13 cellular contexts compared by ENCODE assay signal in the genomic region with DNA sequence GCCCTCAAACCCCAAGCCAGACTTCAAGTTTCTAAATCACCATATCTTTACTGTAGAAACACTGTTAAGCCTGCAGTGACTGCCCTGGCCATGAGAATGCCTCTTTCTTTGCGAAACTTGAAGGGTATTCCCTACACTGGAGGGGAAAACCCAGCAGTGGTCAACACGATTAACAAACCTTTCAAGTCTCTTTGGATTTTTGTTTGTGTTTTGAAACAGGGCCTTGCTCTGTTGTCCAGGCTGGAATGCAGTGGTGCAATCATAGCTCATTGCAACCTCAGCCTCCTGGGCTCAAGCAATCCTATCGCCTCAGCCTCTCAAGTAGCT. TPM values are rescaled to one million over a fixed set of nuclear protein-coding genes. Genes with fewer than 3 reads are reported as not detected.
DNase-seq lines count a peak whose midpoint lies in the region; ATAC-seq, FAIRE-seq and TF ChIP-seq lines count a peak whose summit lies in the region.
"Had no signal": no experiment of that assay in that cellular context is flagged by ENCODE, and none has a peak within 500 bp of the region (broad histone marks: within the 10 kb centered on the region; RNA-seq: fewer than 3 reads in every experiment).

No MANE protein-coding gene starts in this region.

- peak; percentile 40 for ATAC-seq in HepG2
- no peak for ATAC-seq in right lobe of liver
- peak; percentile 66 for ATAC-seq in HG02840 (IDR thresholded peaks at IDR 0.05; ENCODE audit: low FRiP score, unreplicated experiment)

- FAIRE-seq in HepG2 (lab: Jason Lieb, UNC), result no peak

- no peaks in the 10 kb centered on the region for H4K20me1 ChIP-seq in HepG2 (ENCODE audit: insufficient read depth, low read length)

- H3K27me3 ChIP-seq in HepG2 (ENCODE audit: control insufficient read depth in 1 of 2, insufficient read depth in 2 of 2, low read length in 2 of 2) (no peaks in the 10 kb centered on the region), right lobe of liver (no peaks in the 10 kb centered on the region), adipocyte (replicated peaks; ENCODE audit: control insufficient read depth, insufficient read depth, low read length) (no peaks in the 10 kb centered on the region), uterus (no peaks in the 10 kb centered on the region), ovary (no peaks in the 10 kb centered on the region)
- H3K27me3 ChIP-seq: colonic mucosa had no signal

- H3K27ac ChIP-seq in HepG2 (ENCODE audit: extremely low read length, insufficient read depth, low read length) (no peak overlapping the region), right lobe of liver (peak overlapping the region in 1 of 3 donors; percentile 17), uterus (peak overlapping the region; percentile 51 to 71), ovary (no peak overlapping the region)
- H3K27ac ChIP-seq: colonic mucosa, HL-60 had no signal

- TF ChIP-seq EP300 in HepG2 (IDR thresholded peaks at IDR 0.05; ENCODE audit: low read depth in 2 of 2, low read length in 2 of 2) (no peak), HepG2 (CRISPR knock-in tag; IDR thresholded peaks at IDR 0.05; ENCODE audit: borderline replicate concordance) (no peak), ovary (IDR thresholded peaks at IDR 0.05) (no peak)

- H3K4me3 ChIP-seq in HepG2 (replicated peaks in 1 of 3; ENCODE audit: insufficient read depth in 1 of 3, low read depth in 2 of 3, low read length in 3 of 3) (no peak overlapping the region), right lobe of liver (no peak overlapping the region), adipocyte (ENCODE audit: low read length) (no peak overlapping the region), uterus (no peak overlapping the region), ovary (no peak overlapping the region)
- H3K4me3 ChIP-seq: colonic mucosa had no signal

- no peak overlapping the region; the same call in 1 of the 2 replicates for H3K4me2 ChIP-seq in HepG2 (ENCODE audit: low read depth, low read length)

- no TSS peak for BruUV-seq in HepG2 (replicated peaks; lab: Mats Ljungman, UMichigan)

- H3K4me1 ChIP-seq in HepG2 (ENCODE audit: insufficient read depth, low read length) (peaks cover 21% of the 10 kb centered on the region), right lobe of liver (peaks cover 0 to 9% (median 2%) of the 10 kb centered on the region in 4 donors), adipocyte (ENCODE audit: control insufficient read depth, insufficient read depth, low read length) (peaks cover under 1% of the 10 kb centered on the region), uterus (no peaks in the 10 kb centered on the region), ovary (ENCODE audit: insufficient read depth) (no peaks in the 10 kb centered on the region)
- H3K4me1 ChIP-seq: colonic mucosa had no signal

- TF ChIP-seq CTCF in HepG2 (CRISPR knock-in tag; IDR thresholded peaks at IDR 0.05) (no peak), right lobe of liver (IDR thresholded peaks at IDR 0.05) (no peak), uterus (IDR thresholded peaks at IDR 0.05) (no peak), ovary (IDR thresholded peaks at IDR 0.05) (no peak)

- TF ChIP-seq RAD21 in HepG2 (CRISPR knock-in tag; IDR thresholded peaks at IDR 0.05), result no peak

- H3K36me3 ChIP-seq in HepG2 (replicated peaks in 1 of 2; ENCODE audit: control insufficient read depth in 1 of 2, insufficient read depth in 2 of 2, low read length in 2 of 2) (no peaks in the 10 kb centered on the region), right lobe of liver (no peaks in the 10 kb centered on the region), adipocyte (ENCODE audit: control insufficient read depth, insufficient read depth, low read length, severe bottlenecking) (no peaks in the 10 kb centered on the region), uterus (no peaks in the 10 kb centered on the region), ovary (no peaks in the 10 kb centered on the region)
- H3K36me3 ChIP-seq: colonic mucosa had no signal

- TF ChIP-seq POLR2A in HepG2 (IDR thresholded peaks at IDR 0.05; ENCODE audit: insufficient read depth in 1 of 2, low read depth in 2 of 2, low read length in 2 of 2), result no peak
- TF ChIP-seq POLR2A in right lobe of liver (IDR thresholded peaks at IDR 0.05), result no peak
- TF ChIP-seq POLR2A in uterus (IDR thresholded peaks at IDR 0.05), result no peak
- TF ChIP-seq POLR2A in ovary (IDR thresholded peaks at IDR 0.05), result no peak

- no peaks in the 10 kb centered on the region for H3K79me2 ChIP-seq in HepG2 (ENCODE audit: insufficient read depth, low read length)

- in situ Hi-C loops in HepG2 (cut with HindIII; ENCODE audit: extremely low pct_ligation_motif_present, low pct_unique_long_range_greater_than_20kb), result loop anchor here (25.0 kb wide), 1 partner anchor 579 kb away; no protein-coding TSS in a partner anchor

- POLR2A ChIA-PET in HepG2 (lab: Yijun Ruan, JAX), result interaction anchor here (1.3 kb wide), 1 partner anchor 17 kb away, joined by 7 read pairs; the partner anchor contains the start of gene POMP

- H3K9me3 ChIP-seq in HepG2 (ENCODE audit: low read length) (no peaks in the 10 kb centered on the region), right lobe of liver (no peaks in the 10 kb centered on the region), adipocyte (ENCODE audit: control insufficient read depth, low read length) (no peaks in the 10 kb centered on the region), uterus (no peaks in the 10 kb centered on the region), ovary (no peaks in the 10 kb centered on the region)
- H3K9me3 ChIP-seq: colonic mucosa had no signal

- CTCF ChIA-PET in HepG2 (lab: Yijun Ruan, JAX; ENCODE audit: low intra/inter-chr PET ratio, low total read pairs), result no interaction called here

- H3K9ac ChIP-seq in HepG2 (ENCODE audit: insufficient read depth, low read depth, low read length) (no peak overlapping the region), adipocyte (ENCODE audit: low read length) (no peak overlapping the region)

- DNase-seq in HepG2 (ENCODE audit: low spot score) (peak; percentile 10), right lobe of liver (no peak), adipocyte (ENCODE audit: low read depth) (peak; percentile 53), uterus (no peak), NCI-H1930 (lab: John Stamatoyannopoulos, UW) (no peak), T1000 (lab: John Stamatoyannopoulos, UW) (no peak), ovary (no peak)
- DNase-seq: activated T-cell treated with anti-CD3 and anti-CD28 coated beads for 4 hours, colonic mucosa, GF-D8, NCI-H2107 had no signal

- intact Hi-C loops in HepG2 (cut with micrococcal nuclease; ENCODE audit: unreplicated experiment), result no loop called here
- intact Hi-C loops in right lobe of liver (cut with DNase I), result no loop called here
- intact Hi-C loops in uterus (cut with DNase I; ENCODE audit: low total_unique reads), result no loop called here
- intact Hi-C loops in ovary (cut with DNase I), result no loop called here

- WGBS in HepG2 (ENCODE audit: low lambda C conversion rate), result 6% methylated on average over 2 of the region's 3 CpGs
- WGBS in right lobe of liver (ENCODE audit: insufficient coverage, low coverage, low lambda C conversion rate, missing lambda C conversion rate), result 37% methylated on average over 3 of the region's 3 CpGs
- 61 to 85% (median 74%) methylated on average over 3 of the region's 3 CpGs for WGBS in ovary, 3 donors

- H2AFZ ChIP-seq in HepG2 (ENCODE audit: low read length), result no peak overlapping the region

RNA-seq across cellular contexts. Expression of gene POMP, which starts 17.4 kb away (rescaled TPM):
- total RNA-seq in HepG2 (2016; rRNA removed; fragmentation: Illumina TruSeq; extraction: Trizol) (118 and 183 TPM in 2 replicates), right lobe of liver (10 to 100 TPM; 31.8 to 60.6 (median 50.2) TPM), uterus (10 to 100 TPM in 3 of 4 donors, 1 to 10 TPM in 1; 3.8 to 39.5 (median 23.7) TPM), ovary (10 to 100 TPM; 28.5 to 41.5 (median 31.6) TPM)
- total RNA-seq in HepG2 (2016; cell fraction: cytosol; rRNA removed; fragmentation: Illumina TruSeq; extraction: Trizol; ENCODE audit: low read depth), result 37.3 and 37.5 TPM in 2 replicates
- total RNA-seq in HepG2 (2016; cell fraction: insoluble cytoplasmic fraction; rRNA removed; fragmentation: Illumina TruSeq; extraction: Trizol), result 124 and 193 TPM in 2 replicates
- total RNA-seq in HepG2 (2016; cell fraction: membrane; rRNA removed; fragmentation: Illumina TruSeq; extraction: Trizol), result 33.5 and 35.4 TPM in 2 replicates
- total RNA-seq in HepG2 (2016; cell fraction: nucleus; rRNA removed; fragmentation: Illumina TruSeq; extraction: Trizol), result 39.2 and 40.4 TPM in 2 replicates
- polyA plus RNA-seq in HepG2 (2011; rRNA removed) (23.2 and 30.6 TPM in 2 replicates), ovary (10 to 100 TPM; 34.2 to 53.8 TPM)
- 12.7 and 21.8 TPM in 2 replicates for polyA plus RNA-seq in HepG2 (2011; cell fraction: cytosol; rRNA removed)
- 3.1 and 5.2 TPM in 2 replicates for polyA plus RNA-seq in HepG2 (2011; cell fraction: nucleus; rRNA removed)
- polyA plus RNA-seq in HepG2 (2012), result 60.1 and 106 TPM in 2 replicates
- 38.0 and 44.3 TPM in 2 replicates for polyA plus RNA-seq in HepG2 (2016; cell fraction: cytosol; fragmentation: Illumina TruSeq; extraction: Trizol; ENCODE audit: low read depth)
- 162 and 180 TPM in 2 replicates for polyA plus RNA-seq in HepG2 (2016; cell fraction: insoluble cytoplasmic fraction; fragmentation: Illumina TruSeq; extraction: Trizol; ENCODE audit: low read depth)
- polyA plus RNA-seq in HepG2 (2016; cell fraction: membrane; fragmentation: Illumina TruSeq; extraction: Trizol; ENCODE audit: low read depth), result 27.8 and 29.2 TPM in 2 replicates
- 59.8 and 63.8 TPM in 2 replicates for polyA plus RNA-seq in HepG2 (2016; cell fraction: nucleus; fragmentation: Illumina TruSeq; extraction: Trizol; ENCODE audit: insufficient read depth, low read depth)
- 5.4 and 11.2 TPM in 2 replicates for polyA minus RNA-seq in HepG2 (2011; rRNA and poly(A)+ RNA removed; ENCODE audit: low replicate concordance)
- polyA minus RNA-seq in HepG2 (2011; cell fraction: cytosol; rRNA and poly(A)+ RNA removed), result 16.4 and 16.7 TPM in 2 replicates
- polyA minus RNA-seq in HepG2 (2011; cell fraction: nucleus; rRNA and poly(A)+ RNA removed), result 10.9 and 11.3 TPM in 2 replicates

Comparison
In these comparisons a context has a peak if more than half of its experiments do, and no peak if none do; other contexts are left out.
1. ATAC-seq: peak in HepG2 (single experiment) and HG02840 (single experiment); none in right lobe of liver (0 of 4).
2. DNase-seq: peak in HepG2 (single experiment) and adipocyte (single experiment); none in right lobe of liver (0 of 3), uterus (0 of 2), NCI-H1930 (0 of 2), T1000 (single experiment) and ovary (0 of 5).
3. H3K27ac ChIP-seq: peak in uterus (2 of 2); none in HepG2 (single experiment) and ovary (0 of 2).